In genomic region chr7:135186261-135186540, GRCh38 we compare ENCODE assay signal across 21 cellular contexts. TPM values are rescaled to one million over a fixed set of nuclear protein-coding genes. Genes with fewer than 3 reads are reported as not detected.
"Had no signal": no experiment of that assay in that cellular context is flagged by ENCODE, and none has a peak within 500 bp of the region (broad histone marks: within the 10 kb centered on the region; RNA-seq: fewer than 3 reads in every experiment).

No MANE protein-coding gene starts in this region.

- H3K4me3 Mint-ChIP-seq: activated CD4-positive, alpha-beta memory T cell treated with anti-CD3 and anti-CD28 coated beads for 36 hours; activated T-cell treated with anti-CD3 and anti-CD28 coated beads, Interleukin-2, amount 50 U/mL, for 24 hours; mesothelial cell of epicardium; nephron; T-helper 2 cell treated with Interferon-gamma antibody and Interleukin-4, amounts not matched to agents 5 μg/mL and 100 μg/mL, for 36 hours; WTC11 had no signal

- H3K27me3 Mint-ChIP-seq: activated CD4-positive, alpha-beta memory T cell treated with anti-CD3 and anti-CD28 coated beads for 36 hours; activated T-cell treated with anti-CD3 and anti-CD28 coated beads, Interleukin-2, amount 50 U/mL, for 24 hours had no signal

- FAIRE-seq: astrocyte, frontal cortex, keratinocyte, TTC549, urothelium cell line had no signal

- H3K4me3 ChIP-seq: breast epithelium, coronary artery, lower lobe of right lung, spleen, tibial nerve had no signal

- H3K4me1 Mint-ChIP-seq: nephron, WTC11 had no signal

- H3K27me3 ChIP-seq: breast epithelium, spleen, tibial nerve had no signal

- ATAC-seq: lower lobe of right lung, WTC11 had no signal

- H3K4me1 ChIP-seq: breast epithelium, lower lobe of right lung, spleen had no signal

- H3K27ac ChIP-seq: breast epithelium, coronary artery, lower lobe of right lung, spleen, tibial nerve had no signal

- H3K27ac Mint-ChIP-seq: activated CD4-positive, alpha-beta memory T cell treated with anti-CD3 and anti-CD28 coated beads for 36 hours; mesothelial cell of epicardium; nephron; T-helper 2 cell treated with Interferon-gamma antibody and Interleukin-4, amounts not matched to agents 5 μg/mL and 100 μg/mL, for 36 hours; WTC11 had no signal

- DNase-seq: activated CD4-positive, alpha-beta T cell treated with anti-CD3 and anti-CD28 coated beads for 4 hours; activated naive CD4-positive, alpha-beta T cell treated with anti-CD3 and anti-CD28 coated beads, Interleukin-2, amount 50 U/mL, for 16 hours; activated T-cell treated with anti-CD3 and anti-CD28 coated beads, Interleukin-2, amount 50 U/mL, for 24 hours; head of caudate nucleus; lower lobe of right lung; nucleus accumbens had no signal

RNA-seq across cellular contexts. Expression of gene TMEM140, which starts 38.3 kb away (rescaled TPM):
- total RNA-seq: WTC11 had no signal

RNA-seq across cellular contexts. Expression of gene STRA8, which starts 47.4 kb away (rescaled TPM):
- total RNA-seq: activated CD4-positive, alpha-beta memory T cell treated with anti-CD3 and anti-CD28 coated beads for 36 hours; astrocyte; breast epithelium; frontal cortex; lower lobe of right lung; mesothelial cell of epicardium; renal cortical epithelial cell; spleen; tibial nerve; WTC11 had no signal
